Comparison of ENCODE assay signal across 8 cellular contexts in genomic region chr9:100324594-100325200, GRCh38. TPM values are rescaled to one million over a fixed set of nuclear protein-coding genes. Genes with fewer than 3 reads are reported as not detected.
A peak's percentile ranks its signal among the peaks of the same experiment; 100 is the strongest.
DNase-seq lines count a peak whose midpoint lies in the region; ATAC-seq and TF ChIP-seq lines count a peak whose summit lies in the region.

No MANE protein-coding gene starts in this region.

- H3K27me3 ChIP-seq in GM23248 (replicated peaks; ENCODE audit: insufficient read depth) (no peaks in the 10 kb centered on the region), upper lobe of right lung (no peaks in the 10 kb centered on the region)

- H3K27ac ChIP-seq in GM23248 (no peak overlapping the region), upper lobe of right lung (no peak overlapping the region)

- H3F3A ChIP-seq in GM23248 (ENCODE audit: insufficient read depth), result no peaks in the 10 kb centered on the region

- DNase-seq in AG09319 (ENCODE audit: extremely low read depth, low read depth) (peak; percentile 30), GM23248 (peak; percentile 74), SK-MEL-5 (ENCODE audit: low read depth, low spot score) (peak; percentile 43), germinal center (ENCODE audit: low spot score) (peak; percentile 23), upper lobe of right lung (no peak), iPS-NIHi11 (ENCODE audit: low spot score) (no peak), sciatic nerve (ENCODE audit: low spot score) (no peak)

- TF ChIP-seq CTCF in AG09319 (IDR thresholded peaks at IDR 0.05; ENCODE audit: low read depth, low read length) (peak; percentile 49), upper lobe of right lung (IDR thresholded peaks at IDR 0.05) (peak; percentile 57)

- no peak for ATAC-seq in upper lobe of right lung
- no peak for ATAC-seq in GM19328 (IDR thresholded peaks at IDR 0.05; ENCODE audit: unreplicated experiment)
- no peak for ATAC-seq in sciatic nerve

- 57 to 67% methylated on average over 4 of the region's 4 CpGs for WGBS in GM23248 (ENCODE audit: low coverage in 1 of 2, low lambda C conversion rate in 2 of 2, missing lambda C conversion rate in 2 of 2), 2 experiments

- H3K9me3 ChIP-seq in GM23248 (ENCODE audit: low read depth), result no peaks in the 10 kb centered on the region
- no peaks in the 10 kb centered on the region for H3K9me3 ChIP-seq in upper lobe of right lung

- H3K9me2 ChIP-seq in GM23248 (ENCODE audit: insufficient read depth), result no peaks in the 10 kb centered on the region

- H2AFZ ChIP-seq in GM23248, result no peak overlapping the region

- no peak overlapping the region for H3K4me3 ChIP-seq in GM23248
- H3K4me3 ChIP-seq in upper lobe of right lung, result no peak overlapping the region

- no peak overlapping the region for H3K9ac ChIP-seq in GM23248

- peaks cover 20% of the 10 kb centered on the region for H3K79me2 ChIP-seq in GM23248 (ENCODE audit: insufficient read depth)

- intact Hi-C loops in upper lobe of right lung (cut with DNase I) (no loop called here), sciatic nerve (cut with DNase I) (loop anchor here (5.0 kb wide), 1 partner anchor 553 kb away; no protein-coding TSS in a partner anchor)

- H3K4me2 ChIP-seq in GM23248 (ENCODE audit: unreplicated experiment), result no peak overlapping the region

- H4K20me1 ChIP-seq in GM23248 (ENCODE audit: insufficient read depth), result no peaks in the 10 kb centered on the region

- in situ Hi-C loops in GM23248 (cut with MboI) (loop anchor here (25.0 kb wide), 1 partner anchor 263 kb away; the partner anchor contains the start of gene CAVIN4), SK-MEL-5 (cut with HindIII; ENCODE audit: low pct_unique_long_range_greater_than_20kb, low sequenced_read_pairs) (no loop called here)

- peaks cover 20% of the 10 kb centered on the region; the same call in 1 of the 2 replicates for H3K36me3 ChIP-seq in GM23248 (ENCODE audit: low read depth)
- H3K36me3 ChIP-seq in upper lobe of right lung, result peaks cover 59% of the 10 kb centered on the region

- H3K4me1 ChIP-seq in GM23248 (ENCODE audit: insufficient read depth) (no peaks in the 10 kb centered on the region), upper lobe of right lung (no peaks in the 10 kb centered on the region)

RNA-seq across cellular contexts. Expression of gene TEX10, which starts 28.0 kb away (rescaled TPM):
- 28.3 and 30.9 TPM in 2 replicates for total RNA-seq in GM23248 (2014; rRNA removed; shearing (Covaris generic))
- 19.6 and 20.9 TPM in 2 replicates for polyA plus RNA-seq in GM23248 (2016; fragmentation: Nextera tagmentation; extraction: Ambion mirVana)
- total RNA-seq in SK-MEL-5 (2014; rRNA removed; shearing (Covaris generic)), result 61.5 and 64.9 TPM in 2 replicates
- 22.8 and 30.4 TPM in 2 replicates for polyA plus RNA-seq in SK-MEL-5 (2015; cell fraction: cytosol; rRNA removed)
- polyA plus RNA-seq in SK-MEL-5 (2015; cell fraction: nucleus; rRNA removed), result 57.5 and 59.4 TPM in 2 replicates
- 13.0 TPM for total RNA-seq in upper lobe of right lung
- total RNA-seq in sciatic nerve, result 14.5 TPM

Comparison
In these comparisons a context has a peak if more than half of its experiments do, and no peak if none do; other contexts are left out.
1. DNase-seq: peak in AG09319 (single experiment), GM23248 (single experiment), SK-MEL-5 (single experiment) and germinal center (single experiment); none in upper lobe of right lung (single experiment), iPS-NIHi11 (single experiment) and sciatic nerve (single experiment).